14 cellular contexts compared by ENCODE assay signal in genomic region chr22:41776381-41776780, GRCh38. TPM values are rescaled to one million over a fixed set of nuclear protein-coding genes. Genes with fewer than 3 reads are reported as not detected.
DNase-seq lines count a peak whose midpoint lies in the region; ATAC-seq, FAIRE-seq and TF ChIP-seq lines count a peak whose summit lies in the region.
"Had no signal": no experiment of that assay in that cellular context is flagged by ENCODE, and none has a peak within 500 bp of the region (broad histone marks: within the 10 kb centered on the region; RNA-seq: fewer than 3 reads in every experiment).

No MANE protein-coding gene starts in this region.

- H3K4me2 ChIP-seq in Karpas-422 (ENCODE audit: low read depth, low read length, poor library complexity, severe bottlenecking) (no peak overlapping the region), H1 (ENCODE audit: insufficient read depth in 1 of 2, low read depth in 2 of 2, low read length in 2 of 2) (no peak overlapping the region), trophoblast cell (ENCODE audit: low read length) (no peak overlapping the region)

- no peak overlapping the region for H2BK120ac ChIP-seq in H1 (replicated peaks; ENCODE audit: low read depth, low read length)
- H2BK120ac ChIP-seq in trophoblast cell (ENCODE audit: insufficient read depth, low read length, poor library complexity): no peak overlapping the region

- H3K27ac ChIP-seq in Karpas-422 (ENCODE audit: low read length) (no peak overlapping the region), H1 (ENCODE audit: low read depth, low read length) (no peak overlapping the region), trophoblast cell (ENCODE audit: low read depth, low read length) (no peak overlapping the region)
- H3K27ac ChIP-seq: C4-2B had no signal

- H4K8ac ChIP-seq in H1 (ENCODE audit: extremely low read depth, insufficient read depth, low read length): no peak overlapping the region
- H4K8ac ChIP-seq in trophoblast cell (ENCODE audit: low read depth, low read length): no peak overlapping the region

- H3K14ac ChIP-seq in H1 (ENCODE audit: insufficient read length) (no peak overlapping the region), trophoblast cell (ENCODE audit: low read length) (no peak overlapping the region)

- H4K12ac ChIP-seq in trophoblast cell (ENCODE audit: low read depth, low read length): no peak overlapping the region

- DNase-seq in GM12891 (ENCODE audit: insufficient read length, low spot score): no peak
- no peak for DNase-seq in Karpas-422
- DNase-seq in H1 (ENCODE audit: low read depth in 1 of 2, low spot score in 2 of 2): no peak
- DNase-seq in trophoblast cell: no peak
- no peak for DNase-seq in NCI-H146 (lab: John Stamatoyannopoulos, UW)
- DNase-seq in natural killer cell treated with Interleukin-12 subunit alpha and Interleukin-12 subunit beta and Interleukin-15 and Interleukin-18, amount 100 ng/mL, for 72 hours (ENCODE audit: low spot score): no peak
- no peak for DNase-seq in GM20000 (ENCODE audit: low spot score)
- DNase-seq: CD4-positive, alpha-beta memory T cell; DMS79; H7 had no signal

- H3K79me1 ChIP-seq in H1 (ENCODE audit: low read depth, low read length): no peaks in the 10 kb centered on the region
- H3K79me1 ChIP-seq in trophoblast cell (ENCODE audit: low read length): no peaks in the 10 kb centered on the region

- POLR2A ChIA-PET in H1 (lab: Charles Lee; ENCODE audit: partially characterized antibody): interaction anchor here (3.1 kb wide), 1 partner anchor 24 kb away, joined by 10 read pairs; the partner anchor contains the start of gene CCDC134

- H3K4me1 ChIP-seq in Karpas-422 (ENCODE audit: low read length) (peaks cover 15% of the 10 kb centered on the region), H1 (replicated peaks in 1 of 4; ENCODE audit: control insufficient read depth in 3 of 4, insufficient read depth in 4 of 4, low read length in 3 of 4) (no peaks in the 10 kb centered on the region), trophoblast cell (ENCODE audit: control insufficient read depth in 1 of 2, insufficient read depth in 2 of 2, low read length in 2 of 2) (no peaks in the 10 kb centered on the region)

- no peaks in the 10 kb centered on the region for H3K27me3 Mint-ChIP-seq in natural killer cell treated with Interleukin-12 subunit alpha and Interleukin-12 subunit beta and Interleukin-15 and Interleukin-18, amount 100 ng/mL, for 72 hours
- H3K27me3 Mint-ChIP-seq: CD4-positive, alpha-beta memory T cell had no signal

- H3K4me1 Mint-ChIP-seq in natural killer cell treated with Interleukin-12 subunit alpha and Interleukin-12 subunit beta and Interleukin-15 and Interleukin-18, amount 100 ng/mL, for 72 hours (ENCODE audit: low read depth in 2 of 2): peaks cover 23 to 31% of the 10 kb centered on the region in 2 donors

- no peak for TF ChIP-seq EP300 in H1 (IDR thresholded peaks at IDR 0.05; ENCODE audit: borderline replicate concordance in 1 of 2, low read depth in 2 of 2, low read length in 2 of 2)

- CTCF ChIA-PET in H1 (lab: Charles Lee; ENCODE audit: partially characterized antibody): interaction anchor here (1.0 to 4.2 kb wide), 6 partner anchors 10 to 243 kb away, joined by 3 to 22 read pairs (median 6); no protein-coding TSS in a partner anchor

- H3K36me3 ChIP-seq in Karpas-422 (ENCODE audit: insufficient read depth, low read length): no peaks in the 10 kb centered on the region
- no peaks in the 10 kb centered on the region for H3K36me3 ChIP-seq in H1 (ENCODE audit: control insufficient read depth in 2 of 4, insufficient read depth in 4 of 4, low read length in 3 of 4)
- H3K36me3 ChIP-seq in trophoblast cell (ENCODE audit: control insufficient read depth in 1 of 2, insufficient read depth in 2 of 2, low read length in 2 of 2): no peaks in the 10 kb centered on the region

- H3K9me2 ChIP-seq in Karpas-422 (replicated peaks; ENCODE audit: insufficient read depth, low read length): no peaks in the 10 kb centered on the region

- H2AFZ ChIP-seq in Karpas-422 (ENCODE audit: low read length) (no peak overlapping the region), H1 (ENCODE audit: low read length) (peak overlapping the region; percentile 93), trophoblast cell (ENCODE audit: insufficient read depth, low read length, poor library complexity) (no peak overlapping the region)

- FAIRE-seq in GM12891 (lab: Jason Lieb, UNC) (peak; percentile 35), H1 (lab: Jason Lieb, UNC) (no peak)
- FAIRE-seq: GM12892, GM19239 had no signal

- H3K79me2 ChIP-seq in Karpas-422 (ENCODE audit: low read length): no peaks in the 10 kb centered on the region
- H3K79me2 ChIP-seq in H1 (ENCODE audit: control insufficient read depth in 1 of 2, insufficient read depth in 2 of 2, low read length in 2 of 2): no peaks in the 10 kb centered on the region
- no peaks in the 10 kb centered on the region for H3K79me2 ChIP-seq in trophoblast cell (ENCODE audit: control insufficient read depth, insufficient read depth, low read length, poor library complexity)

- TF ChIP-seq CTCF in H1 (IDR thresholded peaks at IDR 0.05; ENCODE audit: control extremely low read depth in 1 of 3, insufficient read depth in 1 of 3, low read depth in 1 of 3, low read length in 3 of 3): no peak
- no peak for TF ChIP-seq CTCF in GM20000 (IDR thresholded peaks at IDR 0.05; ENCODE audit: extremely low read depth, missing control alignments)

- 92% methylated on average over 3 of the region's 3 CpGs; no CpG with 5 or more reads in 1 of the 2 experiments for WGBS in H1 (ENCODE audit: extremely low coverage in 1 of 2, insufficient coverage in 1 of 2, insufficient read length in 1 of 2, insufficient replicate concordance in 2 of 2, low coverage in 1 of 2, low lambda C conversion rate in 2 of 2, missing lambda C conversion rate in 1 of 2), 2 experiments
- WGBS in trophoblast cell (ENCODE audit: extremely low coverage, insufficient coverage, insufficient read length): no CpG with 5 or more reads among the region's 3 CpGs

- peak overlapping the region; percentile 7; the same call in 1 of the 2 replicates for H3K9ac ChIP-seq in Karpas-422 (ENCODE audit: low read length)
- H3K9ac ChIP-seq in H1 (replicated peaks in 1 of 4; ENCODE audit: extremely low read depth in 1 of 4, low read depth in 3 of 4, low read length in 3 of 4): no peak overlapping the region
- H3K9ac ChIP-seq in trophoblast cell (ENCODE audit: low read length): no peak overlapping the region

- H3K4me3 ChIP-seq in Karpas-422 (ENCODE audit: low read length): no peak overlapping the region
- no peak overlapping the region for H3K4me3 ChIP-seq in H1 (ENCODE audit: extremely low read depth in 1 of 4, insufficient read depth in 2 of 4, low read depth in 3 of 4, low read length in 4 of 4)
- H3K4me3 ChIP-seq in trophoblast cell (ENCODE audit: low read depth, low read length): peak overlapping the region; percentile 10

- H2BK12ac ChIP-seq in H1 (ENCODE audit: low read depth, low read length) (peak overlapping the region; percentile 5; the same call in 1 of the 2 replicates), trophoblast cell (ENCODE audit: low read length) (no peak overlapping the region)

- H2BK5ac ChIP-seq in H1 (ENCODE audit: low read depth, low read length) (no peak overlapping the region), trophoblast cell (ENCODE audit: low read depth, low read length, poor library complexity) (no peak overlapping the region)

- no peak overlapping the region for H3K56ac ChIP-seq in H1 (replicated peaks; ENCODE audit: insufficient read length, low read depth, low read length)

- H3K36me3 Mint-ChIP-seq in natural killer cell treated with Interleukin-12 subunit alpha and Interleukin-12 subunit beta and Interleukin-15 and Interleukin-18, amount 100 ng/mL, for 72 hours: no peaks in the 10 kb centered on the region

- H3K27me3 ChIP-seq in Karpas-422 (ENCODE audit: low read length) (no peaks in the 10 kb centered on the region), H1 (replicated peaks in 1 of 4; ENCODE audit: control insufficient read depth in 3 of 4, extremely low read depth in 1 of 4, insufficient read depth in 3 of 4, low read length in 3 of 4) (no peaks in the 10 kb centered on the region), trophoblast cell (ENCODE audit: insufficient read depth, low read length) (no peaks in the 10 kb centered on the region)

- ATAC-seq in HG02678 (IDR thresholded peaks at IDR 0.05; ENCODE audit: unreplicated experiment): no peak
- no peak for ATAC-seq in natural killer cell treated with Interleukin-12 subunit alpha and Interleukin-12 subunit beta and Interleukin-15 and Interleukin-18, amount 100 ng/mL, for 72 hours

- no peak overlapping the region for H3K4ac ChIP-seq in H1 (replicated peaks; ENCODE audit: insufficient read length, low read depth, low read length)
- H3K4ac ChIP-seq in trophoblast cell (ENCODE audit: low read depth, low read length): no peak overlapping the region

- H3K9me3 Mint-ChIP-seq in natural killer cell treated with Interleukin-12 subunit alpha and Interleukin-12 subunit beta and Interleukin-15 and Interleukin-18, amount 100 ng/mL, for 72 hours: no peaks in the 10 kb centered on the region
- H3K9me3 Mint-ChIP-seq: CD4-positive, alpha-beta memory T cell had no signal

- H4K20me1 ChIP-seq in Karpas-422 (ENCODE audit: insufficient read depth, low read depth, low read length) (no peaks in the 10 kb centered on the region), H1 (replicated peaks in 1 of 2; ENCODE audit: control insufficient read depth in 1 of 2, insufficient read depth in 2 of 2, low read length in 2 of 2) (no peaks in the 10 kb centered on the region)

- no peak overlapping the region for H2AK5ac ChIP-seq in H1 (ENCODE audit: low read depth, low read length)
- no peak overlapping the region for H2AK5ac ChIP-seq in trophoblast cell (ENCODE audit: low read length)

- no peak overlapping the region for H3K27ac Mint-ChIP-seq in natural killer cell treated with Interleukin-12 subunit alpha and Interleukin-12 subunit beta and Interleukin-15 and Interleukin-18, amount 100 ng/mL, for 72 hours

- H4K5ac ChIP-seq in H1 (ENCODE audit: insufficient read length, low read depth, low read length): no peak overlapping the region

- H3K9me3 ChIP-seq in Karpas-422 (ENCODE audit: low read length) (no peaks in the 10 kb centered on the region), H1 (ENCODE audit: insufficient read depth in 2 of 2, low read depth in 1 of 2, low read length in 1 of 2) (no peaks in the 10 kb centered on the region), trophoblast cell (ENCODE audit: insufficient read depth, low read depth, low read length) (no peaks in the 10 kb centered on the region)

- no peak overlapping the region for H3K4me3 Mint-ChIP-seq in natural killer cell treated with Interleukin-12 subunit alpha and Interleukin-12 subunit beta and Interleukin-15 and Interleukin-18, amount 100 ng/mL, for 72 hours
- H3K4me3 Mint-ChIP-seq: CD4-positive, alpha-beta memory T cell had no signal

- H4K91ac ChIP-seq in H1 (replicated peaks; ENCODE audit: insufficient read length, low read length): no peak overlapping the region
- H4K91ac ChIP-seq in trophoblast cell (ENCODE audit: low read depth, low read length): no peak overlapping the region

- H2BK20ac ChIP-seq in H1 (ENCODE audit: low read length): no peak overlapping the region

- H2BK15ac ChIP-seq in H1 (ENCODE audit: low read length): no peak overlapping the region

- TF ChIP-seq RAD21 in H1 (IDR thresholded peaks at IDR 0.05 in 1 of 2, conservative IDR thresholded peaks at IDR 0.05 in 1 of 2; ENCODE audit: low read depth in 2 of 2, low read length in 2 of 2): no peak

- H3K18ac ChIP-seq in H1 (ENCODE audit: extremely low read depth, low read length) (no peak overlapping the region), trophoblast cell (ENCODE audit: low read length) (no peak overlapping the region)

- H3K23ac ChIP-seq in H1 (ENCODE audit: insufficient read length) (no peak overlapping the region), trophoblast cell (ENCODE audit: low read length) (no peak overlapping the region)

- TF ChIP-seq POLR2A in GM12891 (IDR thresholded peaks at IDR 0.05; ENCODE audit: low read depth, low read length): no peak
- no peak for TF ChIP-seq POLR2A in H1 (IDR thresholded peaks at IDR 0.05; ENCODE audit: control extremely low read depth in 1 of 2, low read depth in 2 of 2, low read length in 2 of 2)

- H3K23me2 ChIP-seq in H1 (ENCODE audit: low read depth, low read length): no peaks in the 10 kb centered on the region

RNA-seq across cellular contexts. Expression of gene CCDC134, which starts 24.1 kb away (rescaled TPM):
- polyA plus RNA-seq in GM12891 (2012; ENCODE audit: low read depth, missing spikeins): 3.8 TPM
- total RNA-seq in Karpas-422 (2014; rRNA removed; shearing (Covaris generic); ENCODE audit: low replicate concordance): 4.4 and 12.5 TPM in 2 replicates
- total RNA-seq in H1 (2021; fragmentation: NEBNext Ultra II Directional; extraction: Animal tissue kit (Norgen Biotek cat#: 25700)): 20.0 and 21.4 TPM in 2 replicates
- 7.7 and 10.3 TPM in 2 replicates for polyA plus RNA-seq in H1 (2011; rRNA removed)
- polyA plus RNA-seq in H1 (2011; cell fraction: cytosol; rRNA removed): 7.0 TPM
- 10.7 TPM for polyA plus RNA-seq in H1 (2011; cell fraction: nucleus; rRNA removed)
- 5.8 to 7.4 TPM (median 7.1 TPM) in 4 replicates for polyA plus RNA-seq in H1 (2012, experiment 1 of 2)
- 6.0 TPM for polyA plus RNA-seq in H1 (2012, experiment 2 of 2)
- 16.1 TPM for polyA plus RNA-seq in H1 (2013, experiment 1 of 2)
- 17.3 TPM for polyA plus RNA-seq in H1 (2013, experiment 2 of 2)
- 40.9 and 42.1 TPM in 2 replicates for polyA minus RNA-seq in H1 (2011; rRNA and poly(A)+ RNA removed)
- polyA minus RNA-seq in H1 (2011; cell fraction: cytosol; rRNA and poly(A)+ RNA removed): 16.9 TPM
- 13.3 TPM for polyA minus RNA-seq in H1 (2011; cell fraction: nucleus; rRNA and poly(A)+ RNA removed)
- 5.6 and 5.9 TPM in 2 replicates for polyA plus RNA-seq in trophoblast cell (2013)
- total RNA-seq in natural killer cell treated with Interleukin-12 subunit alpha and Interleukin-12 subunit beta and Interleukin-15 and Interleukin-18, amount 100 ng/mL, for 72 hours: 10 to 100 TPM; 25.1 to 26.3 TPM

RNA-seq across cellular contexts. Expression of gene SREBF2, which starts 56.5 kb away (rescaled TPM):
- 92.2 TPM for polyA plus RNA-seq in GM12891 (2012; ENCODE audit: low read depth, missing spikeins)
- total RNA-seq in Karpas-422 (2014; rRNA removed; shearing (Covaris generic); ENCODE audit: low replicate concordance): 159 and 190 TPM in 2 replicates
- 144 TPM in 2 replicates for total RNA-seq in H1 (2021; fragmentation: NEBNext Ultra II Directional; extraction: Animal tissue kit (Norgen Biotek cat#: 25700))
- polyA plus RNA-seq in H1 (2011; rRNA removed): 125 and 183 TPM in 2 replicates
- polyA plus RNA-seq in H1 (2011; cell fraction: cytosol; rRNA removed): 138 TPM
- 287 TPM for polyA plus RNA-seq in H1 (2011; cell fraction: nucleus; rRNA removed)
- polyA plus RNA-seq in H1 (2012, experiment 1 of 2): 122 to 145 TPM (median 141 TPM) in 4 replicates
- polyA plus RNA-seq in H1 (2012, experiment 2 of 2): 112 TPM
- 141 TPM for polyA plus RNA-seq in H1 (2013, experiment 1 of 2)
- polyA plus RNA-seq in H1 (2013, experiment 2 of 2): 161 TPM
- polyA minus RNA-seq in H1 (2011; rRNA and poly(A)+ RNA removed): 167 and 170 TPM in 2 replicates
- polyA minus RNA-seq in H1 (2011; cell fraction: cytosol; rRNA and poly(A)+ RNA removed): 123 TPM
- 113 TPM for polyA minus RNA-seq in H1 (2011; cell fraction: nucleus; rRNA and poly(A)+ RNA removed)
- polyA plus RNA-seq in trophoblast cell (2013): 97.8 and 99.1 TPM in 2 replicates
- total RNA-seq in natural killer cell treated with Interleukin-12 subunit alpha and Interleukin-12 subunit beta and Interleukin-15 and Interleukin-18, amount 100 ng/mL, for 72 hours: 100 to 1,000 TPM; 205 to 211 TPM
